In genomic region chr16:28098959-28099945, GRCh38 we compare ENCODE assay signal across 28 cellular contexts. TPM values are rescaled to one million over a fixed set of nuclear protein-coding genes. Genes with fewer than 3 reads are reported as not detected.
DNase-seq lines count a peak whose midpoint lies in the region; ATAC-seq and TF ChIP-seq lines count a peak whose summit lies in the region.
"Had no signal": no experiment of that assay in that cellular context is flagged by ENCODE, and none has a peak within 500 bp of the region (broad histone marks: within the 10 kb centered on the region; RNA-seq: fewer than 3 reads in every experiment).

No MANE protein-coding gene starts in this region.

- no peak for TF ChIP-seq CTCF in left lung (IDR thresholded peaks at IDR 0.05)

- H3K36me3 ChIP-seq in left lung = peaks cover 0 to 85% of the 10 kb centered on the region in 2 donors

- H3K4me3 Mint-ChIP-seq in activated T-cell treated with anti-CD3 and anti-CD28 coated beads, Interleukin-2, amount 50 U/mL, for 24 hours = no peak overlapping the region
- no peak overlapping the region for H3K4me3 Mint-ChIP-seq in IgD-negative memory B cell
- H3K4me3 Mint-ChIP-seq: activated CD8-positive, alpha-beta T cell treated with anti-CD3 and anti-CD28 coated beads, Interleukin-2, amount 10 ng/mL, durations not matched to agents 7 days and 5 days; natural killer cell treated with Interleukin-12 subunit alpha and Interleukin-12 subunit beta and Interleukin-15 and Interleukin-18, amount 100 ng/mL, for 72 hours; stimulated activated naive CD8-positive, alpha-beta T cell treated with anti-CD3 and anti-CD28 coated beads, Interleukin-15, amount 100 ng/mL, for 72 hours had no signal

- ATAC-seq in left lung (no peak), GM21360 (IDR thresholded peaks at IDR 0.05; ENCODE audit: unreplicated experiment) (no peak), HG02763 (IDR thresholded peaks at IDR 0.05; ENCODE audit: unreplicated experiment) (no peak)
- ATAC-seq: activated CD8-positive, alpha-beta T cell treated with anti-CD3 and anti-CD28 coated beads, Interleukin-2, amount 10 ng/mL, durations not matched to agents 7 days and 5 days; body of pancreas; esophagus mucosa; gastrocnemius medialis; natural killer cell treated with Interleukin-12 subunit alpha and Interleukin-12 subunit beta and Interleukin-15 and Interleukin-18, amount 100 ng/mL, for 72 hours; psoas muscle; stimulated activated naive CD8-positive, alpha-beta T cell treated with anti-CD3 and anti-CD28 coated beads, Interleukin-15, amount 100 ng/mL, for 72 hours had no signal

- H3K4me1 Mint-ChIP-seq in activated T-cell treated with anti-CD3 and anti-CD28 coated beads, Interleukin-2, amount 50 U/mL, for 24 hours (ENCODE audit: low read depth) = no peaks in the 10 kb centered on the region
- H3K4me1 Mint-ChIP-seq in IgD-negative memory B cell = no peaks in the 10 kb centered on the region

- H3K9me3 Mint-ChIP-seq in activated T-cell treated with anti-CD3 and anti-CD28 coated beads, Interleukin-2, amount 50 U/mL, for 24 hours = no peaks in the 10 kb centered on the region
- no peaks in the 10 kb centered on the region for H3K9me3 Mint-ChIP-seq in IgD-negative memory B cell
- H3K9me3 Mint-ChIP-seq: natural killer cell treated with Interleukin-12 subunit alpha and Interleukin-12 subunit beta and Interleukin-15 and Interleukin-18, amount 100 ng/mL, for 72 hours; stimulated activated naive CD8-positive, alpha-beta T cell treated with anti-CD3 and anti-CD28 coated beads, Interleukin-15, amount 100 ng/mL, for 72 hours had no signal

- peaks cover 88% of the 10 kb centered on the region for H3K36me3 Mint-ChIP-seq in activated T-cell treated with anti-CD3 and anti-CD28 coated beads, Interleukin-2, amount 50 U/mL, for 24 hours (ENCODE audit: low read depth)
- peaks cover 6% of the 10 kb centered on the region for H3K36me3 Mint-ChIP-seq in IgD-negative memory B cell

- no peaks in the 10 kb centered on the region for H3K27me3 Mint-ChIP-seq in activated T-cell treated with anti-CD3 and anti-CD28 coated beads, Interleukin-2, amount 50 U/mL, for 24 hours
- H3K27me3 Mint-ChIP-seq in IgD-negative memory B cell = no peaks in the 10 kb centered on the region
- H3K27me3 Mint-ChIP-seq: natural killer cell treated with Interleukin-12 subunit alpha and Interleukin-12 subunit beta and Interleukin-15 and Interleukin-18, amount 100 ng/mL, for 72 hours; stimulated activated naive CD8-positive, alpha-beta T cell treated with anti-CD3 and anti-CD28 coated beads, Interleukin-15, amount 100 ng/mL, for 72 hours had no signal

- H3K4me3 ChIP-seq in left lung = no peak overlapping the region
- H3K4me3 ChIP-seq: body of pancreas, gastrocnemius medialis, psoas muscle, transverse colon had no signal

- H3K4me1 ChIP-seq in left lung = no peaks in the 10 kb centered on the region
- H3K4me1 ChIP-seq: body of pancreas, gastrocnemius medialis, psoas muscle, transverse colon had no signal

- no peak for DNase-seq in activated T-cell treated with anti-CD3 and anti-CD28 coated beads, Interleukin-2, amount 50 U/mL, for 24 hours
- DNase-seq in activated T-cell treated with anti-CD3 and anti-CD28 coated beads for 4 hours (no peak), left lung (peak; percentile 21 to 65), pons (ENCODE audit: low spot score) (peak; percentile 25), AG08396 (ENCODE audit: low spot score) (no peak)
- DNase-seq: activated CD4-positive, alpha-beta T cell treated with anti-CD3 and anti-CD28 coated beads for 1 hour; activated CD8-positive, alpha-beta T cell treated with anti-CD3 and anti-CD28 coated beads, Interleukin-2, amount 10 ng/mL, durations not matched to agents 7 days and 5 days; activated T-cell treated with anti-CD3 and anti-CD28 coated beads, Interleukin-2, amount 50 U/mL, for 48 hours; body of pancreas; effector memory CD4-positive, alpha-beta T cell; gastrocnemius medialis; GOT3; mammary epithelial cell; NCI-H1417; NCI-H510A; psoas muscle; SHP77 treated with DMSO at 0.1 percent for 48 hours; small intestine; stimulated activated CD4-positive, alpha-beta T cell treated with anti-CD3 and anti-CD28 coated beads, Interleukin-4, amount 100 ng/mL, for 4 hours; stimulated activated naive CD8-positive, alpha-beta T cell treated with anti-CD3 and anti-CD28 coated beads, Interleukin-15, amount 100 ng/mL, for 72 hours; transverse colon had no signal

- H3K27ac ChIP-seq in left lung = no peak overlapping the region
- H3K27ac ChIP-seq: 22Rv1, body of pancreas, gastrocnemius medialis, psoas muscle, transverse colon had no signal

- H3K27me3 ChIP-seq in left lung = no peaks in the 10 kb centered on the region
- H3K27me3 ChIP-seq: body of pancreas, gastrocnemius medialis, transverse colon had no signal

- H3K9me3 ChIP-seq in left lung = no peaks in the 10 kb centered on the region
- H3K9me3 ChIP-seq: body of pancreas, gastrocnemius medialis, psoas muscle, transverse colon had no signal

- H3K27ac Mint-ChIP-seq in activated T-cell treated with anti-CD3 and anti-CD28 coated beads, Interleukin-2, amount 50 U/mL, for 24 hours = peak overlapping the region; percentile 79
- H3K27ac Mint-ChIP-seq in IgD-negative memory B cell = peak overlapping the region; percentile 10 to 58 (median 39)
- H3K27ac Mint-ChIP-seq: activated CD8-positive, alpha-beta T cell treated with anti-CD3 and anti-CD28 coated beads, Interleukin-2, amount 10 ng/mL, durations not matched to agents 7 days and 5 days had no signal

- intact Hi-C loops in left lung (cut with DNase I) = no loop called here

RNA-seq across cellular contexts. Expression of gene GSG1L, which starts 35.7 kb away (rescaled TPM):
- not detected for polyA plus RNA-seq in IgD-negative memory B cell
- total RNA-seq in left lung = under 1 TPM in 1 of 2 donors, not detected in 1; 0.20 TPM
- total RNA-seq: body of pancreas; esophagus mucosa; gastrocnemius medialis; kidney epithelial cell; mammary epithelial cell; natural killer cell treated with Interleukin-12 subunit alpha and Interleukin-12 subunit beta and Interleukin-15 and Interleukin-18, amount 100 ng/mL, for 72 hours; transverse colon had no signal
- polyA plus RNA-seq: mammary epithelial cell had no signal

Comparison
In these comparisons a context has a peak if more than half of its experiments do, and no peak if none do; other contexts are left out.
1. DNase-seq: peak in left lung (2 of 2) and pons (single experiment); none in activated T-cell treated with anti-CD3 and anti-CD28 coated beads, Interleukin-2, amount 50 U/mL, for 24 hours (single experiment), activated T-cell treated with anti-CD3 and anti-CD28 coated beads for 4 hours (single experiment) and AG08396 (single experiment).